Comparison of ENCODE assay signal across 8 cellular contexts in the genomic region with DNA sequence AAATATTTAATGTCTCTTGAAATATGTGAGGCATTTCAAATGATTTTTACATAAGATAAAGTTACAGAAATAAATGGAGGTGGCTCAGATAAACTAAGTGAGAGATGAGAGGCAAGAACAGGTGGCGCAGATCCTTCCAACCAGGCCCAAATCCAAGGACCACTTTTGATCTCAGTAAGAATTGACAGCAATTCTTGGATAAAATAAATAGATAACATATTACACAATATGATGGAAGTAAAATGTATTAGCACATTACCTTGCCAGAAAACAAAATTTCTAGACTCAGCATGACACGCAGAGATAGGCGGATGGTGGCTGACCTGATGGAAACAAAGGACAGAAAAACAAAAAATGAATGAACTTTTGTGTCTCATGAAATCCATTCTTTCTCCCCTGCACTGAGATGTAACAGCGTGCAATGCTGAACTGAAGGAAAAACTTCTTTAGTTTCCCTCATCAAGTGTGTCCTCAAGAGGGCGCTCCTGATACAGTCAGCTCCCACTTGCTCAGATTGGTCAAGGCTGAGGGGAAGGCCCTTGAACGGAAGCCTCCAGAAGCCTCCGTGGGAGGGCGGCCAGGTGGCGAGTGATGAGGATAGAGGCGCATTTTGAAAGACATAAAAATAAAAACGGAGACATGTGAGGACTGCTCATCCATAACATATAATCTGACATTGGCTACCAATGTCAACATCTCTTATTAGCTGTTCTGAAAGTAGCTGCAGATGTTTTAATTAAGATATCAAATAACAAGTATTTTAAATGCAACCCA.
DNase-seq lines count a peak whose midpoint lies in the region; ATAC-seq and TF ChIP-seq lines count a peak whose summit lies in the region.

No MANE protein-coding gene starts in this region.

- TF ChIP-seq CTCF in GM10248 (IDR thresholded peaks at IDR 0.05; ENCODE audit: control extremely low read depth, extremely low read depth, low read depth, missing control alignments), result peak; percentile 75
- TF ChIP-seq CTCF in HFF-Myc (IDR thresholded peaks at IDR 0.05; ENCODE audit: low read depth, low read length, missing control alignments), result peak; percentile 91
- peak; percentile 99 for TF ChIP-seq CTCF in SK-N-SH (IDR thresholded peaks at IDR 0.05)
- peak; percentile 85 for TF ChIP-seq CTCF in psoas muscle (IDR thresholded peaks at IDR 0.05)

- H3K36me3 ChIP-seq in SK-N-SH (replicated peaks in 1 of 2; ENCODE audit: control insufficient read depth in 1 of 2, insufficient read depth in 2 of 2, low read length in 1 of 2) (peaks cover 7 to 42% of the 10 kb centered on the region in 2 experiments), psoas muscle (ENCODE audit: insufficient read depth in 1 of 2, low read depth in 1 of 2) (peaks cover 0 to 5% of the 10 kb centered on the region in 2 donors)

- H4K20me1 ChIP-seq in SK-N-SH (ENCODE audit: insufficient read depth), result no peaks in the 10 kb centered on the region

- POLR2A ChIA-PET in GM10248 (lab: Yijun Ruan, JAX) (interaction anchor here (1.1 to 1.5 kb wide), 2 partner anchors 159 to 305 kb away, joined by 4 to 8 read pairs; partner anchors contain the start of gene CYCS), SK-N-SH (lab: Yijun Ruan, JAX) (interaction anchor here (1.1 kb wide), 1 partner anchor 161 kb away, joined by 3 read pairs; no protein-coding TSS in a partner anchor)

- H3K27me3 ChIP-seq in SK-N-SH (ENCODE audit: insufficient read depth) (no peaks in the 10 kb centered on the region), psoas muscle (ENCODE audit: insufficient read depth in 3 of 3, low read length in 2 of 3) (no peaks in the 10 kb centered on the region)

- ATAC-seq in psoas muscle, result peak; percentile 91 to 95 (median 94)

- DNase-seq in GM10248 (ENCODE audit: extremely low spot score) (peak; percentile 81), HFF-Myc (ENCODE audit: extremely low read depth, low read depth) (peak; percentile 84), MV-4-11 (lab: John Stamatoyannopoulos, UW) (peak; percentile 78), SK-N-SH (peak; percentile 77), globus pallidus (ENCODE audit: low spot score) (peak; percentile 79), psoas muscle (peak; percentile 77 to 86), ureter (ENCODE audit: low spot score) (peak; percentile 85)
- DNase-seq in activated naive CD4-positive, alpha-beta T cell treated with Interleukin-2 at 50 U/mL for 16 hours, result peak; percentile 68

- no peaks in the 10 kb centered on the region for H3K9me2 ChIP-seq in SK-N-SH

- no peak overlapping the region; the same call in 1 of the 2 replicates for H2AFZ ChIP-seq in SK-N-SH (ENCODE audit: low read depth)

- H3K27ac ChIP-seq in SK-N-SH (ENCODE audit: low read depth in 2 of 2, low read length in 1 of 2) (peak overlapping the region; percentile 70 to 93; a peak in 3 of 4 replicates), psoas muscle (no peak overlapping the region)

- H3K4me1 ChIP-seq in SK-N-SH (ENCODE audit: control insufficient read depth in 1 of 2, insufficient read depth in 2 of 2, low read depth in 1 of 2, low read length in 1 of 2) (peaks cover 5 to 18% of the 10 kb centered on the region in 2 experiments; a peak in 3 of 4 replicates), psoas muscle (peaks cover 8% of the 10 kb centered on the region)

- 25% methylated on average over 11 of the region's 11 CpGs for WGBS in SK-N-SH (ENCODE audit: low lambda C conversion rate)
- 11 to 14% (median 11%) methylated on average over 11 of the region's 11 CpGs for WGBS in psoas muscle, 3 donors

- CTCF ChIA-PET in GM10248 (lab: Yijun Ruan, JAX), result interaction anchor here (0.6 to 6.1 kb wide), 43 partner anchors 8 to 533 kb away, joined by 3 to 96 read pairs (median 5); partner anchors contain the start of gene OSBPL3
- CTCF ChIA-PET in SK-N-SH (lab: Yijun Ruan, JAX), result interaction anchor here (0.6 to 5.9 kb wide), 44 partner anchors 8 to 352 kb away, joined by 3 to 88 read pairs (median 4); partner anchors contain the start of gene OSBPL3

- H3K79me2 ChIP-seq in SK-N-SH (ENCODE audit: insufficient read depth), result no peaks in the 10 kb centered on the region

- TF ChIP-seq RAD21 in SK-N-SH (IDR thresholded peaks at IDR 0.05; ENCODE audit: low read length), result peak; percentile 98

- intact Hi-C loops in psoas muscle (cut with DNase I), result loop anchor here (2.0 to 5.0 kb wide), 3 partner anchors 62 to 251 kb away; partner anchors contain the start of gene OSBPL3 (in 1 of the 2)

- peaks cover 27% of the 10 kb centered on the region for H3F3A ChIP-seq in SK-N-SH (replicated peaks; ENCODE audit: insufficient read depth)

- H3K4me3 ChIP-seq in HFF-Myc (replicated peaks; ENCODE audit: low read depth, low read length) (no peak overlapping the region), SK-N-SH (ENCODE audit: low read depth in 2 of 2, low read length in 1 of 2) (no peak overlapping the region), psoas muscle (no peak overlapping the region)

- H3K9me3 ChIP-seq in SK-N-SH (no peaks in the 10 kb centered on the region), psoas muscle (no peaks in the 10 kb centered on the region)

- TF ChIP-seq EP300 in SK-N-SH (IDR thresholded peaks at IDR 0.05; ENCODE audit: borderline replicate concordance in 1 of 2, low read depth in 1 of 2, low read length in 1 of 2), result peak in 1 of 2 experiments; percentile 19; a peak in 1 of 4 replicates

- no peak overlapping the region; the same call in 1 of the 2 replicates for H3K9ac ChIP-seq in SK-N-SH

- peak overlapping the region; percentile 56; the same call in 1 of the 2 replicates for H3K4me2 ChIP-seq in SK-N-SH

TF ChIP-seq in SK-N-SH, 30 proteins besides CTCF, POLR2A, EP300 and RAD21:
- TF ChIP-seq RCOR1 (IDR thresholded peaks at IDR 0.05; ENCODE audit: low read length), result peak; percentile 45; the same call in 1 of the 2 replicates
- TF ChIP-seq RFX5 (IDR thresholded peaks at IDR 0.05; ENCODE audit: low read length), result 0 out of 2 replicates have a peak, but pooled peaks have one; percentile 43
- TF ChIP-seq MXI1 (IDR thresholded peaks at IDR 0.05; ENCODE audit: low read depth, low read length), result no peak
- TF ChIP-seq, protein P1, sequence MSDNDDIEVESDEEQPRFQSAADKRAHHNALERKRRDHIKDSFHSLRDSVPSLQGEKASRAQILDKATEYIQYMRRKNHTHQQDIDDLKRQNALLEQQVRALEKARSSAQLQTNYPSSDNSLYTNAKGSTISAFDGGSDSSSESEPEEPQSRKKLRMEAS (IDR thresholded peaks at IDR 0.05; ENCODE audit: low read depth), result peak; percentile 66
- TF ChIP-seq SMC3 (IDR thresholded peaks at IDR 0.05; ENCODE audit: low read depth, low read length), result peak; percentile 97
- TF ChIP-seq, protein P2, sequence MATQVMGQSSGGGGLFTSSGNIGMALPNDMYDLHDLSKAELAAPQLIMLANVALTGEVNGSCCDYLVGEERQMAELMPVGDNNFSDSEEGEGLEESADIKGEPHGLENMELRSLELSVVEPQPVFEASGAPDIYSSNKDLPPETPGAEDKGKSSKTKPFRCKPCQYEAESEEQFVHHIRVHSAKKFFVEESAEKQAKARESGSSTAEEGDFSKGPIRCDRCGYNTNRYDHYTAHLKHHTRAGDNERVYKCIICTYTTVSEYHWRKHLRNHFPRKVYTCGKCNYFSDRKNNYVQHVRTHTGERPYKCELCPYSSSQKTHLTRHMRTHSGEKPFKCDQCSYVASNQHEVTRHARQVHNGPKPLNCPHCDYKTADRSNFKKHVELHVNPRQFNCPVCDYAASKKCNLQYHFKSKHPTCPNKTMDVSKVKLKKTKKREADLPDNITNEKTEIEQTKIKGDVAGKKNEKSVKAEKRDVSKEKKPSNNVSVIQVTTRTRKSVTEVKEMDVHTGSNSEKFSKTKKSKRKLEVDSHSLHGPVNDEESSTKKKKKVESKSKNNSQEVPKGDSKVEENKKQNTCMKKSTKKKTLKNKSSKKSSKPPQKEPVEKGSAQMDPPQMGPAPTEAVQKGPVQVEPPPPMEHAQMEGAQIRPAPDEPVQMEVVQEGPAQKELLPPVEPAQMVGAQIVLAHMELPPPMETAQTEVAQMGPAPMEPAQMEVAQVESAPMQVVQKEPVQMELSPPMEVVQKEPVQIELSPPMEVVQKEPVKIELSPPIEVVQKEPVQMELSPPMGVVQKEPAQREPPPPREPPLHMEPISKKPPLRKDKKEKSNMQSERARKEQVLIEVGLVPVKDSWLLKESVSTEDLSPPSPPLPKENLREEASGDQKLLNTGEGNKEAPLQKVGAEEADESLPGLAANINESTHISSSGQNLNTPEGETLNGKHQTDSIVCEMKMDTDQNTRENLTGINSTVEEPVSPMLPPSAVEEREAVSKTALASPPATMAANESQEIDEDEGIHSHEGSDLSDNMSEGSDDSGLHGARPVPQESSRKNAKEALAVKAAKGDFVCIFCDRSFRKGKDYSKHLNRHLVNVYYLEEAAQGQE (IDR thresholded peaks at IDR 0.05; ENCODE audit: low read depth, low read length), result peak; percentile 49; the same call in 1 of the 2 replicates
- peak; percentile 30; the same call in 1 of the 2 replicates for TF ChIP-seq TCF12 (IDR thresholded peaks at IDR 0.05)
- no peak for TF ChIP-seq JUND (IDR thresholded peaks at IDR 0.05)
- TF ChIP-seq SIN3A (IDR thresholded peaks at IDR 0.05; ENCODE audit: borderline replicate concordance, low read depth, low read length), result peak; percentile 46; the same call in 1 of the 2 replicates
- TF ChIP-seq GABPA (IDR thresholded peaks at IDR 0.05; ENCODE audit: low read depth), result no peak
- peak; percentile 49; the same call in 1 of the 2 replicates for TF ChIP-seq POLR2AphosphoS5 (IDR thresholded peaks at IDR 0.05; ENCODE audit: low read depth, low read length)
- TF ChIP-seq CHD2 (IDR thresholded peaks at IDR 0.05; ENCODE audit: low read length, partially characterized antibody), result peak; percentile 54
